In genomic region chr11:22830082-22830414, GRCh38 we compare ENCODE assay signal across 9 cellular contexts. TPM values are rescaled to one million over a fixed set of nuclear protein-coding genes. Genes with fewer than 3 reads are reported as not detected.
DNase-seq lines count a peak whose midpoint lies in the region; ATAC-seq and TF ChIP-seq lines count a peak whose summit lies in the region.
"Had no signal": no experiment of that assay in that cellular context is flagged by ENCODE, and none has a peak within 500 bp of the region (broad histone marks: within the 10 kb centered on the region; RNA-seq: fewer than 3 reads in every experiment).

No MANE protein-coding gene starts in this region.

- H3K27ac ChIP-seq in angular gyrus (ENCODE audit: low read depth, low read length) (peak overlapping the region; percentile 40), tibial nerve (peak overlapping the region in 3 of 4 donors; percentile 38 to 92 (median 54))

- H3K4me1 Mint-ChIP-seq in activated naive CD4-positive, alpha-beta T cell treated with anti-CD3 and anti-CD28 coated beads for 36 hours (ENCODE audit: low read depth) = peaks cover 13% of the 10 kb centered on the region
- peaks cover 6% of the 10 kb centered on the region for H3K4me1 Mint-ChIP-seq in memory B cell

- ATAC-seq in memory B cell (ENCODE audit: low read depth) (no peak), HG02870 (IDR thresholded peaks at IDR 0.05; ENCODE audit: unreplicated experiment) (no peak)

- H3K4me3 Mint-ChIP-seq in activated naive CD4-positive, alpha-beta T cell treated with anti-CD3 and anti-CD28 coated beads for 36 hours = peak overlapping the region; percentile 88
- peak overlapping the region; percentile 89 for H3K4me3 Mint-ChIP-seq in memory B cell

- TF ChIP-seq POLR2A in tibial nerve (IDR thresholded peaks at IDR 0.05) = no peak

- no peak for DNase-seq in activated naive CD4-positive, alpha-beta T cell treated with anti-CD3 and anti-CD28 coated beads for 36 hours
- no peak for DNase-seq in activated naive CD4-positive, alpha-beta T cell treated with anti-CD3 and anti-CD28 coated beads, Interleukin-2, amount 50 U/mL, for 16 hours
- no peak for DNase-seq in memory B cell (ENCODE audit: low spot score in 2 of 2)
- DNase-seq in tibial nerve (ENCODE audit: low spot score in 2 of 2) = no peak
- DNase-seq in NCI-H1417 treated with DMSO at 0.1 percent for 48 hours (lab: John Stamatoyannopoulos, UW) = no peak
- no peak for DNase-seq in cortex of kidney (lab: John Stamatoyannopoulos, UW)

- WGBS in tibial nerve, 2 donors = 11 to 13% methylated on average over 4 of the region's 4 CpGs

- no peaks in the 10 kb centered on the region for H3K27me3 Mint-ChIP-seq in activated naive CD4-positive, alpha-beta T cell treated with anti-CD3 and anti-CD28 coated beads for 36 hours (ENCODE audit: low read depth)
- H3K27me3 Mint-ChIP-seq in memory B cell = no peaks in the 10 kb centered on the region

- peaks cover 0 to 4% (median under 1%) of the 10 kb centered on the region in 3 donors for H3K36me3 ChIP-seq in tibial nerve

- H3K9me3 Mint-ChIP-seq in activated naive CD4-positive, alpha-beta T cell treated with anti-CD3 and anti-CD28 coated beads for 36 hours = no peaks in the 10 kb centered on the region
- no peaks in the 10 kb centered on the region for H3K9me3 Mint-ChIP-seq in memory B cell

- intact Hi-C loops in activated naive CD4-positive, alpha-beta T cell treated with anti-CD3 and anti-CD28 coated beads for 36 hours (cut with micrococcal nuclease) = no loop called here

- TF ChIP-seq CTCF in tibial nerve (IDR thresholded peaks at IDR 0.05) = no peak

- no peak overlapping the region for H3K27ac Mint-ChIP-seq in activated naive CD4-positive, alpha-beta T cell treated with anti-CD3 and anti-CD28 coated beads for 36 hours
- peak overlapping the region; percentile 91 for H3K27ac Mint-ChIP-seq in memory B cell

- H3K9me3 ChIP-seq in tibial nerve = no peaks in the 10 kb centered on the region

- no peaks in the 10 kb centered on the region for H3K27me3 ChIP-seq in tibial nerve

- H3K4me1 ChIP-seq in tibial nerve = peaks cover 0 to 22% (median 5%) of the 10 kb centered on the region in 4 donors

- no peak for TF ChIP-seq EP300 in tibial nerve (IDR thresholded peaks at IDR 0.05)

- H3K4me3 ChIP-seq in tibial nerve = peak overlapping the region in 3 of 4 donors; percentile 75 to 85 (median 82)

- peaks cover 6% of the 10 kb centered on the region for H3K36me3 Mint-ChIP-seq in activated naive CD4-positive, alpha-beta T cell treated with anti-CD3 and anti-CD28 coated beads for 36 hours (ENCODE audit: low read depth)
- H3K36me3 Mint-ChIP-seq in memory B cell = no peaks in the 10 kb centered on the region

- CTCF ChIA-PET in activated naive CD4-positive, alpha-beta T cell treated with anti-CD3 and anti-CD28 coated beads for 36 hours (lab: Charles Lee) = interaction anchor here (0.6 to 2.9 kb wide), 10 partner anchors 10 to 206 kb away, joined by 3 to 13 read pairs (median 3); no protein-coding TSS in a partner anchor

RNA-seq across cellular contexts. Expression of gene SVIP, which starts 0.4 kb away (rescaled TPM):
- total RNA-seq in activated naive CD4-positive, alpha-beta T cell treated with anti-CD3 and anti-CD28 coated beads for 36 hours = 10 to 100 TPM; 81.2 to 84.2 TPM
- total RNA-seq in tibial nerve = 10 to 100 TPM; 16.8 to 32.7 (median 22.6) TPM

RNA-seq across cellular contexts. Expression of gene CCDC179, which starts 30.2 kb away (rescaled TPM):
- total RNA-seq in activated naive CD4-positive, alpha-beta T cell treated with anti-CD3 and anti-CD28 coated beads for 36 hours = not detected
- total RNA-seq in tibial nerve = not detected
- total RNA-seq: Daoy had no signal
